In genomic region chr19:57583104-57583520, GRCh38 we compare ENCODE assay signal across 1 cellular context.
TF ChIP-seq lines count a peak whose summit lies in the region.

No MANE protein-coding gene starts in this region.

TF ChIP-seq in IMR-90, 13 proteins besides CTCF, POLR2A, EP300 and RAD21:
- TF ChIP-seq, protein P1, sequence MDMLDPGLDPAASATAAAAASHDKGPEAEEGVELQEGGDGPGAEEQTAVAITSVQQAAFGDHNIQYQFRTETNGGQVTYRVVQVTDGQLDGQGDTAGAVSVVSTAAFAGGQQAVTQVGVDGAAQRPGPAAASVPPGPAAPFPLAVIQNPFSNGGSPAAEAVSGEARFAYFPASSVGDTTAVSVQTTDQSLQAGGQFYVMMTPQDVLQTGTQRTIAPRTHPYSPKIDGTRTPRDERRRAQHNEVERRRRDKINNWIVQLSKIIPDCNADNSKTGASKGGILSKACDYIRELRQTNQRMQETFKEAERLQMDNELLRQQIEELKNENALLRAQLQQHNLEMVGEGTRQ (IDR thresholded peaks at IDR 0.05; ENCODE audit: low read depth, low read length) = no peak
- TF ChIP-seq RFX5 (IDR thresholded peaks at IDR 0.05; ENCODE audit: low read depth, low read length) = no peak
- no peak for TF ChIP-seq NFE2L2 (IDR thresholded peaks at IDR 0.05; ENCODE audit: low read depth, low read length)
- TF ChIP-seq CEBPB (IDR thresholded peaks at IDR 0.05; ENCODE audit: low read depth, low read length) = no peak
- no peak for TF ChIP-seq MAFK (IDR thresholded peaks at IDR 0.05; ENCODE audit: low read depth, low read length)
- no peak for TF ChIP-seq SMC3 (IDR thresholded peaks at IDR 0.05; ENCODE audit: low read depth, low read length)
- TF ChIP-seq ELK1 (IDR thresholded peaks at IDR 0.05; ENCODE audit: borderline replicate concordance, low read depth, low read length) = no peak
- no peak for TF ChIP-seq FOS (IDR thresholded peaks at IDR 0.05; ENCODE audit: low read depth, low read length)
- no peak for TF ChIP-seq MAZ (IDR thresholded peaks at IDR 0.05; ENCODE audit: borderline replicate concordance, low read depth, low read length)
- TF ChIP-seq CHD1 (IDR thresholded peaks at IDR 0.05; ENCODE audit: low read depth, low read length) = no peak
- no peak for TF ChIP-seq RCOR1 (IDR thresholded peaks at IDR 0.05; ENCODE audit: insufficient replicate concordance, low read length)
- no peak for TF ChIP-seq BHLHE40 (IDR thresholded peaks at IDR 0.05; ENCODE audit: low read depth, low read length)
- TF ChIP-seq MXI1 (IDR thresholded peaks at IDR 0.05; ENCODE audit: borderline replicate concordance, low read depth, low read length) = no peak
